ENCODE assay signal across 12 cellular contexts in the genomic region with DNA sequence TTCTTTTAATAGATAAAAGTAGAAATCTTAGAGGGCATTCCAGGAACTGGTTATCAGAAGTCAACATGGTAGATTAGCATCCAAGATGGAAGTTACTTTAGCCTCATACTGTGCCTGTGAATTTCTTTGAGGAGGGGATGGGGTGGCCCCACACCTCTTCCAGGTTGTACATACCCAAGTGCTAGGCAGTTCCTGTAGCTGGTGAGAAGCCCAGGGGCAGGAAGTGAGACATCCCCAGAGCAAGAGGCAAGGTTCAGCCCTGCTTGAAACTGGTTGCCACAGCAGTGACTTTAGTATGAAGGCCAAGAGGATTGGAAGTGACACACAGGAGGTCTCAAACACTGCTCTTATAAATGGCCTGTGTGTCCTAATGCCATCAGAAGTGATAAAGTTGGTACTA. TPM values are rescaled to one million over a fixed set of nuclear protein-coding genes. Genes with fewer than 3 reads are reported as not detected.
DNase-seq lines count a peak whose midpoint lies in the region; ATAC-seq and TF ChIP-seq lines count a peak whose summit lies in the region.
"Had no signal": no experiment of that assay in that cellular context is flagged by ENCODE, and none has a peak within 500 bp of the region (broad histone marks: within the 10 kb centered on the region; RNA-seq: fewer than 3 reads in every experiment).

No MANE protein-coding gene starts in this region.

- no peaks in the 10 kb centered on the region for H3K9me2 ChIP-seq in PC-9 (ENCODE audit: insufficient read depth)

- POLR2A ChIA-PET in activated CD4-positive, alpha-beta memory T cell treated with anti-CD3 and anti-CD28 coated beads, Interleukin-2, amount 10 ng/mL, durations not matched to agents 7 days and 5 days (lab: Charles Lee): interaction anchor here (0.9 to 7.2 kb wide), 5 partner anchors 11 to 189 kb away, joined by 3 to 84 read pairs (median 5); a partner anchor contains a TSS
- POLR2A ChIA-PET in PC-9 (lab: Charles Lee; ENCODE audit: unreplicated experiment): interaction anchor here (0.6 kb wide), 1 partner anchor 414 kb away, joined by 4 read pairs; no protein-coding TSS in a partner anchor

- no peaks in the 10 kb centered on the region for H3K9me3 ChIP-seq in PC-9 (ENCODE audit: insufficient read depth, low read depth)
- H3K9me3 ChIP-seq: A549 had no signal

- H3F3A ChIP-seq in PC-9 (ENCODE audit: insufficient read depth, low read depth): peaks cover 3% of the 10 kb centered on the region

- H3K4me3 ChIP-seq in PC-9: no peak overlapping the region
- H3K4me3 ChIP-seq: A549, skin epidermis had no signal

- peak overlapping the region; percentile 58 for H3K27ac Mint-ChIP-seq in activated CD4-positive, alpha-beta memory T cell treated with anti-CD3 and anti-CD28 coated beads, Interleukin-2, amount 10 ng/mL, durations not matched to agents 7 days and 5 days
- H3K27ac Mint-ChIP-seq in stimulated activated naive CD8-positive, alpha-beta T cell treated with anti-CD3 and anti-CD28 coated beads, Interleukin-15, amount 100 ng/mL, for 72 hours: peak overlapping the region in 1 of 2 donors; percentile 88

- intact Hi-C loops in PC-9 (cut with micrococcal nuclease; ENCODE audit: unreplicated experiment): no loop called here
- intact Hi-C loops in posterior vena cava (cut with DNase I): no loop called here

- H3K4me1 ChIP-seq in foreskin keratinocyte: no peaks in the 10 kb centered on the region
- H3K4me1 ChIP-seq in PC-9 (replicated peaks; ENCODE audit: insufficient read depth): no peaks in the 10 kb centered on the region
- H3K4me1 ChIP-seq: A549 had no signal

- H3K27me3 ChIP-seq in foreskin keratinocyte (no peaks in the 10 kb centered on the region), PC-9 (ENCODE audit: insufficient read depth, low read depth) (no peaks in the 10 kb centered on the region)

- no peaks in the 10 kb centered on the region for H3K79me2 ChIP-seq in PC-9 (ENCODE audit: low read depth)

- H3K27me3 Mint-ChIP-seq in activated CD4-positive, alpha-beta memory T cell treated with anti-CD3 and anti-CD28 coated beads, Interleukin-2, amount 10 ng/mL, durations not matched to agents 7 days and 5 days: no peaks in the 10 kb centered on the region
- H3K27me3 Mint-ChIP-seq in stimulated activated naive CD8-positive, alpha-beta T cell treated with anti-CD3 and anti-CD28 coated beads, Interleukin-15, amount 100 ng/mL, for 72 hours: no peaks in the 10 kb centered on the region

- H3K4me1 Mint-ChIP-seq in activated CD4-positive, alpha-beta memory T cell treated with anti-CD3 and anti-CD28 coated beads, Interleukin-2, amount 10 ng/mL, durations not matched to agents 7 days and 5 days: peaks cover 69% of the 10 kb centered on the region
- peaks cover 73% of the 10 kb centered on the region for H3K4me1 Mint-ChIP-seq in stimulated activated naive CD8-positive, alpha-beta T cell treated with anti-CD3 and anti-CD28 coated beads, Interleukin-15, amount 100 ng/mL, for 72 hours

- TF ChIP-seq CTCF in foreskin keratinocyte (conservative IDR thresholded peaks at IDR 0.05): no peak
- no peak for TF ChIP-seq CTCF in PC-9 (conservative IDR thresholded peaks at IDR 0.05)

- peaks cover 28% of the 10 kb centered on the region for H3K36me3 ChIP-seq in PC-9 (ENCODE audit: low read depth)

- no peak overlapping the region for H2AFZ ChIP-seq in PC-9

- DNase-seq in activated CD8-positive, alpha-beta memory T cell treated with anti-CD3 and anti-CD28 coated beads, Interleukin-2, amount 50 U/mL, for 4 hours: peak; percentile 39
- no peak for DNase-seq in activated CD8-positive, alpha-beta memory T cell treated with anti-CD3 and anti-CD28 coated beads, Interleukin-2, amount 50 U/mL, for 48 hours
- DNase-seq in activated CD4-positive, alpha-beta memory T cell treated with anti-CD3 and anti-CD28 coated beads, Interleukin-2, amount 10 ng/mL, durations not matched to agents 7 days and 5 days: peak; percentile 70
- DNase-seq in foreskin keratinocyte (peak in 1 of 2 donors; percentile 36), PC-9 (no peak), posterior vena cava (ENCODE audit: low spot score) (no peak), NCI-H1930 (lab: John Stamatoyannopoulos, UW) (no peak)
- peak in 1 of 2 donors; percentile 58 for DNase-seq in stimulated activated naive CD8-positive, alpha-beta T cell treated with anti-CD3 and anti-CD28 coated beads, Interleukin-15, amount 100 ng/mL, for 72 hours
- DNase-seq: hippocampal formation, NCI-H526 treated with DMSO at 0.1 percent for 48 hours had no signal

- H3K27ac ChIP-seq in foreskin keratinocyte (no peak overlapping the region), PC-9 (no peak overlapping the region)
- H3K27ac ChIP-seq: A549 had no signal

- no peaks in the 10 kb centered on the region for H3K9me3 Mint-ChIP-seq in activated CD4-positive, alpha-beta memory T cell treated with anti-CD3 and anti-CD28 coated beads, Interleukin-2, amount 10 ng/mL, durations not matched to agents 7 days and 5 days
- no peaks in the 10 kb centered on the region for H3K9me3 Mint-ChIP-seq in stimulated activated naive CD8-positive, alpha-beta T cell treated with anti-CD3 and anti-CD28 coated beads, Interleukin-15, amount 100 ng/mL, for 72 hours

- BruUV-seq in PC-9 (replicated peaks; lab: Mats Ljungman, UMichigan): no TSS peak

- no peaks in the 10 kb centered on the region for H4K20me1 ChIP-seq in PC-9 (ENCODE audit: insufficient read depth)

- no peak overlapping the region for H3K4me2 ChIP-seq in PC-9
- H3K4me2 ChIP-seq: A549 had no signal

- no peak overlapping the region for H3K4me3 Mint-ChIP-seq in activated CD4-positive, alpha-beta memory T cell treated with anti-CD3 and anti-CD28 coated beads, Interleukin-2, amount 10 ng/mL, durations not matched to agents 7 days and 5 days
- H3K4me3 Mint-ChIP-seq in stimulated activated naive CD8-positive, alpha-beta T cell treated with anti-CD3 and anti-CD28 coated beads, Interleukin-15, amount 100 ng/mL, for 72 hours: no peak overlapping the region

- CTCF ChIA-PET in activated CD4-positive, alpha-beta memory T cell treated with anti-CD3 and anti-CD28 coated beads, Interleukin-2, amount 10 ng/mL, durations not matched to agents 7 days and 5 days (lab: Charles Lee): interaction anchor here (0.6 to 1.7 kb wide), 4 partner anchors 12 to 268 kb away, joined by 3 to 5 read pairs (median 4); a partner anchor contains a TSS
- CTCF ChIA-PET in PC-9 (lab: Charles Lee): no interaction called here

- H3K36me3 Mint-ChIP-seq in activated CD4-positive, alpha-beta memory T cell treated with anti-CD3 and anti-CD28 coated beads, Interleukin-2, amount 10 ng/mL, durations not matched to agents 7 days and 5 days (ENCODE audit: low read depth): peaks cover 84% of the 10 kb centered on the region

- peak; percentile 55 for ATAC-seq in foreskin keratinocyte
- peak; percentile 80 for ATAC-seq in stimulated activated naive CD8-positive, alpha-beta T cell treated with anti-CD3 and anti-CD28 coated beads, Interleukin-15, amount 100 ng/mL, for 72 hours

RNA-seq across cellular contexts. Expression of a gene that starts 11.9 kb away (rescaled TPM):
- 10 to 100 TPM; 27.7 to 28.2 TPM for total RNA-seq in activated CD4-positive, alpha-beta memory T cell treated with anti-CD3 and anti-CD28 coated beads, Interleukin-2, amount 10 ng/mL, durations not matched to agents 7 days and 5 days
- total RNA-seq in foreskin keratinocyte (19.5 and 19.6 TPM in 2 replicates), PC-9 (2021) (27.9 and 34.3 TPM in 2 replicates), posterior vena cava (10 to 100 TPM; 11.1 to 15.0 TPM)
- 10.7 and 12.3 TPM in 2 replicates for polyA plus RNA-seq in foreskin keratinocyte

RNA-seq across cellular contexts. Expression of a gene that starts 27.8 kb away (rescaled TPM):
- 10 to 100 TPM; 17.6 to 18.1 TPM for total RNA-seq in activated CD4-positive, alpha-beta memory T cell treated with anti-CD3 and anti-CD28 coated beads, Interleukin-2, amount 10 ng/mL, durations not matched to agents 7 days and 5 days
- total RNA-seq in foreskin keratinocyte (0.04 TPM in 1 of 2 replicates, not detected in the other), PC-9 (2021) (0.20 and 0.63 TPM in 2 replicates), posterior vena cava (1 to 10 TPM; 1.3 to 2.2 TPM)
- polyA plus RNA-seq in foreskin keratinocyte: 0.01 TPM in 1 of 2 replicates, not detected in the other

Comparison
In these comparisons a context has a peak if more than half of its experiments do, and no peak if none do; other contexts are left out.
1. DNase-seq: peak in activated CD8-positive, alpha-beta memory T cell treated with anti-CD3 and anti-CD28 coated beads, Interleukin-2, amount 50 U/mL, for 4 hours (single experiment) and activated CD4-positive, alpha-beta memory T cell treated with anti-CD3 and anti-CD28 coated beads, Interleukin-2, amount 10 ng/mL, durations not matched to agents 7 days and 5 days (single experiment); none in activated CD8-positive, alpha-beta memory T cell treated with anti-CD3 and anti-CD28 coated beads, Interleukin-2, amount 50 U/mL, for 48 hours (single experiment), PC-9 (0 of 2), posterior vena cava (single experiment) and NCI-H1930 (0 of 2).
2. RNA of a gene that starts 27.8 kb away (total RNA-seq): 17.6 to 18.1 TPM in activated CD4-positive, alpha-beta memory T cell treated with anti-CD3 and anti-CD28 coated beads, Interleukin-2, amount 10 ng/mL, durations not matched to agents 7 days and 5 days; 1.3 to 2.2 TPM in posterior vena cava, 0.20 to 0.63 TPM in PC-9 and 0.04 TPM in foreskin keratinocyte; every median in the first group is over 4 times any median in the second.